ENCODE assay signal across 18 cellular contexts in genomic region chr3:48219543-48219942, GRCh38. TPM values are rescaled to one million over a fixed set of nuclear protein-coding genes. Genes with fewer than 3 reads are reported as not detected.
A peak's percentile ranks its signal among the peaks of the same experiment; 100 is the strongest.
DNase-seq lines count a peak whose midpoint lies in the region; ATAC-seq and TF ChIP-seq lines count a peak whose summit lies in the region.
"Had no signal": no experiment of that assay in that cellular context is flagged by ENCODE, and none has a peak within 500 bp of the region (broad histone marks: within the 10 kb centered on the region; RNA-seq: fewer than 3 reads in every experiment).

No MANE protein-coding gene starts in this region.

- H3K9me3 ChIP-seq in psoas muscle (no peaks in the 10 kb centered on the region), spleen (no peaks in the 10 kb centered on the region), prostate gland (no peaks in the 10 kb centered on the region)
- H3K9me3 ChIP-seq: BLaER1 treated with 17β-estradiol and CSF1 and Interleukin-3, amounts not matched to agents 10 nM and 100 nM had no signal

- intact Hi-C loops in left cardiac atrium (cut with DNase I) (no loop called here), psoas muscle (cut with DNase I) (no loop called here), spleen (cut with DNase I; ENCODE audit: low total_unique reads) (no loop called here), prostate gland (cut with DNase I) (no loop called here)

- no peak overlapping the region for H3K4me3 ChIP-seq in psoas muscle
- H3K4me3 ChIP-seq in spleen: no peak overlapping the region
- H3K4me3 ChIP-seq in prostate gland: no peak overlapping the region
- H3K4me3 ChIP-seq: BLaER1 treated with 17β-estradiol and CSF1 and Interleukin-3, amounts not matched to agents 10 nM and 100 nM had no signal

- WGBS in psoas muscle, 3 donors: 60 to 66% (median 61%) methylated on average over 3 of the region's 3 CpGs
- 80 to 93% (median 89%) methylated on average over 2 to 3 of the region's 3 CpGs for WGBS in spleen, 5 donors
- WGBS in prostate gland: 85% methylated on average over 3 of the region's 3 CpGs

- peaks cover 4% of the 10 kb centered on the region for H3K4me1 ChIP-seq in psoas muscle
- H3K4me1 ChIP-seq in spleen: peaks cover 0 to 95% (median 43%) of the 10 kb centered on the region in 6 donors
- H3K4me1 ChIP-seq in prostate gland (replicated peaks): peaks cover 11% of the 10 kb centered on the region

- H3K27me3 ChIP-seq in psoas muscle (ENCODE audit: insufficient read depth in 3 of 3, low read length in 2 of 3) (no peaks in the 10 kb centered on the region), spleen (replicated peaks in 1 of 7) (no peaks in the 10 kb centered on the region), prostate gland (replicated peaks; ENCODE audit: insufficient read depth) (no peaks in the 10 kb centered on the region)
- H3K27me3 ChIP-seq: BLaER1 treated with 17β-estradiol and CSF1 and Interleukin-3, amounts not matched to agents 10 nM and 100 nM had no signal

- TF ChIP-seq POLR2A in spleen (IDR thresholded peaks at IDR 0.05) (no peak), prostate gland (IDR thresholded peaks at IDR 0.05) (no peak)

- H3K27ac ChIP-seq in psoas muscle (no peak overlapping the region), spleen (no peak overlapping the region), prostate gland (no peak overlapping the region)

- DNase-seq in GM03348 (ENCODE audit: low spot score) (peak; percentile 58), RPMI7951 (ENCODE audit: low read depth) (peak; percentile 31), left cardiac atrium (peak; percentile 67), psoas muscle (peak; percentile 51 to 62), DMS53 treated with DMSO at 0.1 percent for 48 hours (lab: John Stamatoyannopoulos, UW; ENCODE audit: unreplicated experiment) (no peak), spleen (no peak), prostate gland (ENCODE audit: low spot score) (no peak)
- DNase-seq in activated CD4-positive, CD25-positive, alpha-beta regulatory T cell treated with anti-CD3 and anti-CD28 coated beads, Interleukin-2, amount 50 U/mL, for 72 hours: no peak
- DNase-seq: DMS 273 treated with DMSO at 0.1 percent for 48 hours, MM.1S, NCI-H1105, NCI-H187 treated with DMSO at 0.1 percent for 48 hours, NCI-H2171, NCI-H446 treated with DMSO at 0.1 percent for 48 hours, NCI-H748 treated with DMSO at 0.1 percent for 48 hours, SHP77 had no signal

- TF ChIP-seq CTCF in psoas muscle (IDR thresholded peaks at IDR 0.05) (no peak), spleen (IDR thresholded peaks at IDR 0.05 in 8 of 11, conservative IDR thresholded peaks at IDR 0.05 in 3 of 11) (no peak), prostate gland (IDR thresholded peaks at IDR 0.05) (no peak)

- no peaks in the 10 kb centered on the region for H3K36me3 ChIP-seq in psoas muscle (ENCODE audit: insufficient read depth in 1 of 2, low read depth in 1 of 2)
- no peaks in the 10 kb centered on the region for H3K36me3 ChIP-seq in spleen
- H3K36me3 ChIP-seq in prostate gland: no peaks in the 10 kb centered on the region
- H3K36me3 ChIP-seq: BLaER1 treated with 17β-estradiol and CSF1 and Interleukin-3, amounts not matched to agents 10 nM and 100 nM had no signal

- ATAC-seq in left cardiac atrium (peak in 1 of 2 donors; percentile 47), psoas muscle (peak in 2 of 4 donors; percentile 23 to 24)

RNA-seq across cellular contexts. Expression of gene CAMP, which starts 3.8 kb away (rescaled TPM):
- 0.20 TPM in 1 of 2 replicates, not detected in the other for total RNA-seq in RPMI7951 (2014; rRNA removed; shearing (Covaris generic))
- total RNA-seq in left cardiac atrium (1 to 10 TPM in 1 of 2 donors, under 1 TPM in 1; 0.34 to 2.6 TPM), psoas muscle (under 1 TPM in 1 of 4 donors, not detected in 3; 0.49 TPM), spleen (10 to 100 TPM in 3 of 7 donors, 1 to 10 TPM in 4; 1.5 to 98.9 (median 7.3) TPM), prostate gland (1 to 10 TPM in 1 of 2 donors, not detected in 1; 2.4 TPM)
- polyA plus RNA-seq in psoas muscle (under 1 TPM in 1 of 3 donors, not detected in 2; 0.09 TPM), spleen (10 to 100 TPM; 14.1 to 26.1 (median 25.2) TPM)
- total RNA-seq: H1 had no signal
- polyA plus RNA-seq: H1 had no signal

RNA-seq across cellular contexts. Expression of gene ZNF589, which starts 21.4 kb away (rescaled TPM):
- 2.9 and 3.0 TPM in 2 replicates for total RNA-seq in RPMI7951 (2014; rRNA removed; shearing (Covaris generic))
- total RNA-seq in left cardiac atrium (1 to 10 TPM; 8.2 to 9.2 TPM), psoas muscle (1 to 10 TPM; 1.3 to 8.1 (median 3.2) TPM), spleen (10 to 100 TPM; 20.1 to 56.5 (median 46.0) TPM), prostate gland (10 to 100 TPM; 21.2 to 28.3 TPM)
- polyA plus RNA-seq in psoas muscle (1 to 10 TPM; 2.3 to 9.4 (median 2.6) TPM), spleen (10 to 100 TPM; 14.4 to 36.8 (median 24.5) TPM)

RNA-seq across cellular contexts. Expression of gene CDC25A, which starts 31.3 kb away (rescaled TPM):
- total RNA-seq in RPMI7951 (2014; rRNA removed; shearing (Covaris generic)): 13.5 and 16.9 TPM in 2 replicates
- total RNA-seq in left cardiac atrium: under 1 TPM; 0.65 to 0.94 TPM
- under 1 TPM; 0.38 to 0.93 (median 0.52) TPM for total RNA-seq in psoas muscle
- 1 to 10 TPM in 1 of 3 donors, under 1 TPM in 2; 0.20 to 2.9 (median 0.33) TPM for polyA plus RNA-seq in psoas muscle
- total RNA-seq in spleen: 1 to 10 TPM; 1.7 to 8.1 (median 3.6) TPM
- 1 to 10 TPM in 2 of 3 donors, under 1 TPM in 1; 0.65 to 2.3 (median 1.8) TPM for polyA plus RNA-seq in spleen
- total RNA-seq in prostate gland: 10 to 100 TPM in 1 of 2 donors, 1 to 10 TPM in 1; 9.9 to 32.2 TPM

Comparison
In these comparisons a context has a peak if more than half of its experiments do, and no peak if none do; other contexts are left out.
1. DNase-seq: peak in GM03348 (single experiment), RPMI7951 (single experiment), left cardiac atrium (single experiment) and psoas muscle (2 of 2); none in DMS53 treated with DMSO at 0.1 percent for 48 hours (single experiment), spleen (single experiment), prostate gland (single experiment) and activated CD4-positive, CD25-positive, alpha-beta regulatory T cell treated with anti-CD3 and anti-CD28 coated beads, Interleukin-2, amount 50 U/mL, for 72 hours (single experiment).